Comparison of ENCODE assay signal across 8 cellular contexts in genomic region chr6:24766685-24767462, GRCh38. TPM values are rescaled to one million over a fixed set of nuclear protein-coding genes. Genes with fewer than 3 reads are reported as not detected.
A peak's percentile ranks its signal among the peaks of the same experiment; 100 is the strongest.
DNase-seq lines count a peak whose midpoint lies in the region; ATAC-seq and TF ChIP-seq lines count a peak whose summit lies in the region.

No MANE protein-coding gene starts in this region.

- no peak overlapping the region for H3K27ac ChIP-seq in foreskin keratinocyte

- peak; percentile 79 for TF ChIP-seq CTCF in foreskin keratinocyte (conservative IDR thresholded peaks at IDR 0.05)

- H3K4me1 ChIP-seq in foreskin keratinocyte, result peaks cover 6% of the 10 kb centered on the region

- DNase-seq in NCI-H82 (lab: John Stamatoyannopoulos, UW) (peak; percentile 35), NCI-H82 treated with DMSO at 0.1 percent for 48 hours (lab: John Stamatoyannopoulos, UW; ENCODE audit: unreplicated experiment) (no peak), foreskin keratinocyte (peak in 1 of 2 donors; percentile 20), superior temporal gyrus (ENCODE audit: extremely low spot score) (peak; percentile 76), 8988T (no peak)
- DNase-seq in activated CD4-positive, CD25-positive, alpha-beta regulatory T cell treated with anti-CD3 and anti-CD28 coated beads, Interleukin-2, amount 50 U/mL, for 72 hours, result no peak

- ATAC-seq in HG03460 (IDR thresholded peaks at IDR 0.05; ENCODE audit: unreplicated experiment), result peak; percentile 61
- ATAC-seq in SK-N-SH treated with all-trans-retinoic acid at 6 μM for 48 hours, result peak; percentile 76
- ATAC-seq in foreskin keratinocyte, result peak; percentile 57

- H3K27me3 ChIP-seq in foreskin keratinocyte, result no peaks in the 10 kb centered on the region

TF ChIP-seq in SK-N-SH treated with all-trans-retinoic acid at 6 μM for 48 hours, 23 proteins besides CTCF, POLR2A, EP300 and RAD21:
- TF ChIP-seq, protein P1, sequence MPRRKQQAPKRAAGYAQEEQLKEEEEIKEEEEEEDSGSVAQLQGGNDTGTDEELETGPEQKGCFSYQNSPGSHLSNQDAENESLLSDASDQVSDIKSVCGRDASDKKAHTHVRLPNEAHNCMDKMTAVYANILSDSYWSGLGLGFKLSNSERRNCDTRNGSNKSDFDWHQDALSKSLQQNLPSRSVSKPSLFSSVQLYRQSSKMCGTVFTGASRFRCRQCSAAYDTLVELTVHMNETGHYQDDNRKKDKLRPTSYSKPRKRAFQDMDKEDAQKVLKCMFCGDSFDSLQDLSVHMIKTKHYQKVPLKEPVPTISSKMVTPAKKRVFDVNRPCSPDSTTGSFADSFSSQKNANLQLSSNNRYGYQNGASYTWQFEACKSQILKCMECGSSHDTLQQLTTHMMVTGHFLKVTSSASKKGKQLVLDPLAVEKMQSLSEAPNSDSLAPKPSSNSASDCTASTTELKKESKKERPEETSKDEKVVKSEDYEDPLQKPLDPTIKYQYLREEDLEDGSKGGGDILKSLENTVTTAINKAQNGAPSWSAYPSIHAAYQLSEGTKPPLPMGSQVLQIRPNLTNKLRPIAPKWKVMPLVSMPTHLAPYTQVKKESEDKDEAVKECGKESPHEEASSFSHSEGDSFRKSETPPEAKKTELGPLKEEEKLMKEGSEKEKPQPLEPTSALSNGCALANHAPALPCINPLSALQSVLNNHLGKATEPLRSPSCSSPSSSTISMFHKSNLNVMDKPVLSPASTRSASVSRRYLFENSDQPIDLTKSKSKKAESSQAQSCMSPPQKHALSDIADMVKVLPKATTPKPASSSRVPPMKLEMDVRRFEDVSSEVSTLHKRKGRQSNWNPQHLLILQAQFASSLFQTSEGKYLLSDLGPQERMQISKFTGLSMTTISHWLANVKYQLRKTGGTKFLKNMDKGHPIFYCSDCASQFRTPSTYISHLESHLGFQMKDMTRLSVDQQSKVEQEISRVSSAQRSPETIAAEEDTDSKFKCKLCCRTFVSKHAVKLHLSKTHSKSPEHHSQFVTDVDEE (CRISPR knock-in tag; IDR thresholded peaks at IDR 0.05), result no peak

RNA-seq across cellular contexts. Expression of gene GMNN, which starts 7.9 kb away (rescaled TPM):
- 68.2 and 77.6 TPM in 2 replicates for total RNA-seq in foreskin keratinocyte
- 70.6 and 86.7 TPM in 2 replicates for polyA plus RNA-seq in foreskin keratinocyte

RNA-seq across cellular contexts. Expression of gene ARMH2, which starts 31.8 kb away (rescaled TPM):
- total RNA-seq in foreskin keratinocyte, result not detected in 2 replicates
- not detected in 2 replicates for polyA plus RNA-seq in foreskin keratinocyte

RNA-seq across cellular contexts. Expression of gene C6orf62, which starts 47.9 kb away (rescaled TPM):
- 110 and 124 TPM in 2 replicates for total RNA-seq in foreskin keratinocyte
- polyA plus RNA-seq in foreskin keratinocyte, result 38.0 and 43.3 TPM in 2 replicates

Comparison
In these comparisons a context has a peak if more than half of its experiments do, and no peak if none do; other contexts are left out.
1. DNase-seq: peak in NCI-H82 (single experiment) and superior temporal gyrus (single experiment); none in NCI-H82 treated with DMSO at 0.1 percent for 48 hours (single experiment), activated CD4-positive, CD25-positive, alpha-beta regulatory T cell treated with anti-CD3 and anti-CD28 coated beads, Interleukin-2, amount 50 U/mL, for 72 hours (single experiment) and 8988T (single experiment).
2. Peak in every context shown above with its lines, with median percentiles within 50 percentile points of each other: ATAC-seq.